10 cellular contexts compared by ENCODE assay signal in the genomic region with DNA sequence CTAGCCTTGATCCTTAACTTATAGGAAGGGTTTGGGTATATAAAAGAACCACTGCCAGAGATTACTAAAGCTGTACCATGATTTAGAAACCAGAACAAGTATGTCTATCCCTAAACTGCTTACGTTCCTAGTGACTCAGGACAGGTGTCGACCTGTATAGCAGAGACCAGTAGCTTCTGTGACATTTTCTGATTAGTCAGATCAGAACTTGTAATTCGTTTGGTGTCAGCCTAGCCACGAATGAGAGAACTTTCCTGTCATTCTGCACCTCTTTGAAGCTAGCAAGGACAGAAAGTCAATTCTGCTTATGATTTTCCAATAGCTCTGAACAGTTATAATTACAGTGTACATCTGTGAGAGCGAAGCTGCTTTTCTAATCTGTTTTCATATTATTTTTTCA. TPM values are rescaled to one million over a fixed set of nuclear protein-coding genes. Genes with fewer than 3 reads are reported as not detected.
DNase-seq lines count a peak whose midpoint lies in the region; ATAC-seq and TF ChIP-seq lines count a peak whose summit lies in the region.
"Had no signal": no experiment of that assay in that cellular context is flagged by ENCODE, and none has a peak within 500 bp of the region (broad histone marks: within the 10 kb centered on the region; RNA-seq: fewer than 3 reads in every experiment).

No MANE protein-coding gene starts in this region.

- peak overlapping the region; percentile 8 for H3K4me3 ChIP-seq in suprapubic skin

- H3K4me3 Mint-ChIP-seq in T-helper 1 cell treated with Interleukin-12 subunit alpha and Interleukin-12 subunit beta and Interleukin-4 antibody, amounts not matched to agents 30 μg/mL and 1 μg/mL, for 36 hours: peak overlapping the region; percentile 47

- peaks cover 32% of the 10 kb centered on the region for H3K4me1 Mint-ChIP-seq in T-helper 1 cell treated with Interleukin-12 subunit alpha and Interleukin-12 subunit beta and Interleukin-4 antibody, amounts not matched to agents 30 μg/mL and 1 μg/mL, for 36 hours (ENCODE audit: low read depth)

- no peak for TF ChIP-seq EP300 in suprapubic skin (IDR thresholded peaks at IDR 0.05)

- H3K27ac Mint-ChIP-seq in activated naive CD4-positive, alpha-beta T cell treated with anti-CD3 and anti-CD28 coated beads, Interleukin-2, amount 50 U/mL, for 72 hours: peak overlapping the region; percentile 92 to 96
- peak overlapping the region; percentile 81 for H3K27ac Mint-ChIP-seq in T-helper 1 cell treated with Interleukin-12 subunit alpha and Interleukin-12 subunit beta and Interleukin-4 antibody, amounts not matched to agents 30 μg/mL and 1 μg/mL, for 36 hours

- no peaks in the 10 kb centered on the region for H3K27me3 Mint-ChIP-seq in T-helper 1 cell treated with Interleukin-12 subunit alpha and Interleukin-12 subunit beta and Interleukin-4 antibody, amounts not matched to agents 30 μg/mL and 1 μg/mL, for 36 hours (ENCODE audit: low read depth)

- DNase-seq in activated naive CD4-positive, alpha-beta T cell treated with anti-CD3 and anti-CD28 coated beads, Interleukin-2, amount 50 U/mL, for 72 hours (ENCODE audit: low spot score in 2 of 2): peak in 1 of 2 donors; percentile 55
- DNase-seq in activated naive CD4-positive, alpha-beta T cell treated with anti-CD3 and anti-CD28 coated beads, Interleukin-2, amount 50 U/mL, for 16 hours: no peak
- DNase-seq in suprapubic skin (ENCODE audit: low spot score in 2 of 2): no peak
- DNase-seq in omental fat pad (ENCODE audit: low spot score): no peak
- DNase-seq in nucleus accumbens (lab: John Stamatoyannopoulos, UW): no peak
- no peak for DNase-seq in NCI-H510A treated with DMSO at 0.1 percent for 48 hours (lab: John Stamatoyannopoulos, UW)
- DNase-seq: activated gamma-delta T cell treated with Interleukin-2 at 50 U/mL for 16 hours, gastrocnemius medialis had no signal

- H3K27me3 ChIP-seq in suprapubic skin: no peaks in the 10 kb centered on the region
- H3K27me3 ChIP-seq: gastrocnemius medialis had no signal

- no peak overlapping the region for H3K27ac ChIP-seq in suprapubic skin
- H3K27ac ChIP-seq: gastrocnemius medialis had no signal

- H3K4me1 ChIP-seq in suprapubic skin: no peaks in the 10 kb centered on the region

- H3K9me3 Mint-ChIP-seq in activated naive CD4-positive, alpha-beta T cell treated with anti-CD3 and anti-CD28 coated beads, Interleukin-2, amount 50 U/mL, for 72 hours: peaks cover 0 to 13% of the 10 kb centered on the region in 2 donors
- H3K9me3 Mint-ChIP-seq in T-helper 1 cell treated with Interleukin-12 subunit alpha and Interleukin-12 subunit beta and Interleukin-4 antibody, amounts not matched to agents 30 μg/mL and 1 μg/mL, for 36 hours: peaks cover 8% of the 10 kb centered on the region

- H3K36me3 Mint-ChIP-seq in activated naive CD4-positive, alpha-beta T cell treated with anti-CD3 and anti-CD28 coated beads, Interleukin-2, amount 50 U/mL, for 72 hours: peaks cover 0 to 36% of the 10 kb centered on the region in 2 donors
- H3K36me3 Mint-ChIP-seq in T-helper 1 cell treated with Interleukin-12 subunit alpha and Interleukin-12 subunit beta and Interleukin-4 antibody, amounts not matched to agents 30 μg/mL and 1 μg/mL, for 36 hours (ENCODE audit: low read depth): peaks cover 7% of the 10 kb centered on the region

- no peak for TF ChIP-seq POLR2A in suprapubic skin (IDR thresholded peaks at IDR 0.05)

- TF ChIP-seq CTCF in suprapubic skin (IDR thresholded peaks at IDR 0.05): no peak
- no peak for TF ChIP-seq CTCF in omental fat pad (IDR thresholded peaks at IDR 0.05)

- ATAC-seq in activated naive CD4-positive, alpha-beta T cell treated with anti-CD3 and anti-CD28 coated beads, Interleukin-2, amount 50 U/mL, for 72 hours: peak; percentile 94 to 96
- peak; percentile 92 for ATAC-seq in HG02623 (IDR thresholded peaks at IDR 0.05; ENCODE audit: unreplicated experiment)
- no peak for ATAC-seq in omental fat pad (ENCODE audit: low FRiP score)
- ATAC-seq: gastrocnemius medialis had no signal

- no peaks in the 10 kb centered on the region for H3K36me3 ChIP-seq in suprapubic skin
- H3K36me3 ChIP-seq: gastrocnemius medialis had no signal

- 79% methylated on average over 5 of the region's 5 CpGs for WGBS in suprapubic skin

- H3K9me3 ChIP-seq in suprapubic skin: no peaks in the 10 kb centered on the region
- H3K9me3 ChIP-seq: gastrocnemius medialis had no signal

RNA-seq across cellular contexts. Expression of gene PRKACG, which starts 39.5 kb away (rescaled TPM):
- total RNA-seq in activated naive CD4-positive, alpha-beta T cell treated with anti-CD3 and anti-CD28 coated beads, Interleukin-2, amount 50 U/mL, for 72 hours: not detected
- total RNA-seq in suprapubic skin: not detected
- total RNA-seq in omental fat pad: not detected
- total RNA-seq: gastrocnemius medialis had no signal
